ENCODE assay signal across 8 cellular contexts in the genomic region with DNA sequence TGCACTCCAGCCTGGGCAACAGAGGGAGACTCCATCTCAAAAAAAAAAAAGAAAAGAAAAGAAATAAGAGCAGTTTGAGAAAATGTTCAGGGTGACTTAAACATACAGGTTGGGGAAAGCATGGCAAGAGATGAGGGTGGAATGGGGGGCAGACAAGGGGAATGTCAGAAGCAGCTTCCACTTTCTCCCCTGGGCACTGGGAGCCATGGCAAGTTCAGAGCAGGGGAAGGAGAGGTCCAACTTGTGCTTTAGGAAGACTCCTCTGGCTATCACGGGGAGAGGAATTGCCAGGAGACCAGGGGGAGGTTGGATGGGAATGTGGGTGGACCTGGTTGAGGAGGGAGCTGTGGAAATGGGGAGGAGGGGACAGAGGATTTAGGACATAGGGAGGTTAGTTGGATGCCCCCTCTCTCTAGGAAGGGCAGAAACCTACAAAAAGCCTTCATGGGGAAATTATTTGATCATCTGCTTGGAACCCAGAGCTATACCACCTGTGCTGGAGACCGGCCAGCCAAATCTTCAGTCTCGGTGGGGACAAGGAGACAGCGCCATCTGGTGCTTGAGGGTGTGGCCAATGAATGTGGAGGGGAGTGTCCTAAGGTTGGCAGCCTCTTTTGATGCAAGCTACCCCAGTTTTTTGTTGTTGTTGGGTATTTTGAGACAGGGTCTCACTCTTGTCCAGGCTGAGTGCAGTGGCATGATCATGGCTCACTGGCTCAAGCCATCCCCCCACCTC. TPM values are rescaled to one million over a fixed set of nuclear protein-coding genes. Genes with fewer than 3 reads are reported as not detected.
DNase-seq lines count a peak whose midpoint lies in the region; ATAC-seq, FAIRE-seq and TF ChIP-seq lines count a peak whose summit lies in the region.

No MANE protein-coding gene starts in this region.

- no peaks in the 10 kb centered on the region for H3K9me1 ChIP-seq in keratinocyte (ENCODE audit: control insufficient read depth, extremely low read depth, insufficient read depth, low read length)

- FAIRE-seq in keratinocyte (lab: Jason Lieb, UNC), result no peak

- H3K27ac ChIP-seq in keratinocyte (ENCODE audit: control insufficient read depth, insufficient read depth, low read length), result no peak overlapping the region

- peak; percentile 43 for ATAC-seq in SK-N-SH treated with all-trans-retinoic acid at 6 μM for 48 hours
- ATAC-seq in GM21390 (IDR thresholded peaks at IDR 0.05; ENCODE audit: unreplicated experiment), result no peak

- H2AFZ ChIP-seq in keratinocyte (ENCODE audit: control insufficient read depth, low read length), result no peak overlapping the region

- dilution Hi-C loops in keratinocyte (cut with MboI; ENCODE audit: extremely low pct_ligation_motif_present, low sequenced_read_pairs), result no loop called here

- H3K4me2 ChIP-seq in keratinocyte (ENCODE audit: control insufficient read depth, extremely low read depth, insufficient read depth, low read depth, low read length), result no peak overlapping the region

- no peaks in the 10 kb centered on the region for H3K4me1 ChIP-seq in keratinocyte (ENCODE audit: control insufficient read depth, extremely low read depth, insufficient read depth, low read length)

- H4K20me1 ChIP-seq in keratinocyte (ENCODE audit: control insufficient read depth, extremely low read depth, insufficient read depth, low read length), result no peaks in the 10 kb centered on the region

- no peak overlapping the region for H3K9ac ChIP-seq in keratinocyte (ENCODE audit: control insufficient read depth, extremely low read depth, insufficient read depth, low read length)

- H3K27me3 ChIP-seq in keratinocyte (ENCODE audit: control insufficient read depth, extremely low read depth, insufficient read depth, low read length), result no peaks in the 10 kb centered on the region

- peaks cover 5 to 8% of the 10 kb centered on the region in 2 experiments for H3K36me3 ChIP-seq in keratinocyte (ENCODE audit: control insufficient read depth in 2 of 2, extremely low read depth in 1 of 2, insufficient read depth in 2 of 2, low read length in 2 of 2)

- peak; percentile 63 for DNase-seq in Daoy (ENCODE audit: low read depth)
- DNase-seq in LHCN-M2 (ENCODE audit: low read depth), result peak; percentile 31
- peak; percentile 70 for DNase-seq in activated naive CD4-positive, alpha-beta T cell treated with anti-CD3 and anti-CD28 coated beads, Interleukin-2, amount 50 U/mL, for 16 hours
- no peak for DNase-seq in keratinocyte (ENCODE audit: low read depth, low spot score)
- peak; percentile 36 to 42 for DNase-seq in stimulated activated CD8-positive, alpha-beta memory T cell treated with anti-CD3 and anti-CD28 coated beads, Interleukin-2, amount 100 ng/mL, for 48 hours (ENCODE audit: low read depth in 2 of 2)
- DNase-seq in mesenteric fat pad (ENCODE audit: low spot score), result no peak

- no peaks in the 10 kb centered on the region for H3K79me2 ChIP-seq in keratinocyte (ENCODE audit: control insufficient read depth, insufficient read depth, low read length)

- no peak overlapping the region for H3K4me3 ChIP-seq in keratinocyte (ENCODE audit: control insufficient read depth in 2 of 3, extremely low read depth in 1 of 3, insufficient read depth in 2 of 3, low read depth in 1 of 3, low read length in 3 of 3)

- TF ChIP-seq CTCF in keratinocyte (optimal IDR thresholded peaks at IDR 0.05 in 1 of 3, IDR thresholded peaks at IDR 0.05 in 1 of 3, conservative IDR thresholded peaks at IDR 0.05 in 1 of 3; ENCODE audit: extremely low read depth in 1 of 3, insufficient read depth in 2 of 3, low read length in 3 of 3), result peak; percentile 54 to 80 (median 59)

- no peaks in the 10 kb centered on the region for H3K9me3 ChIP-seq in keratinocyte (ENCODE audit: control insufficient read depth, low read depth, low read length)

TF ChIP-seq in SK-N-SH treated with all-trans-retinoic acid at 6 μM for 48 hours, 23 proteins besides CTCF, POLR2A, EP300 and RAD21 (continues in another document):
- TF ChIP-seq ZFP3 (CRISPR knock-in tag; IDR thresholded peaks at IDR 0.05) (no peak), PPARA (CRISPR knock-in tag; IDR thresholded peaks at IDR 0.05; ENCODE audit: borderline replicate concordance) (no peak), OSR1 (CRISPR knock-in tag; IDR thresholded peaks at IDR 0.05) (no peak), ESRRG (CRISPR knock-in tag; IDR thresholded peaks at IDR 0.05) (no peak), ZNF8 (CRISPR knock-in tag; IDR thresholded peaks at IDR 0.05) (no peak), ZC3H10 (CRISPR knock-in tag; IDR thresholded peaks at IDR 0.05) (no peak)
- TF ChIP-seq, protein P1, sequence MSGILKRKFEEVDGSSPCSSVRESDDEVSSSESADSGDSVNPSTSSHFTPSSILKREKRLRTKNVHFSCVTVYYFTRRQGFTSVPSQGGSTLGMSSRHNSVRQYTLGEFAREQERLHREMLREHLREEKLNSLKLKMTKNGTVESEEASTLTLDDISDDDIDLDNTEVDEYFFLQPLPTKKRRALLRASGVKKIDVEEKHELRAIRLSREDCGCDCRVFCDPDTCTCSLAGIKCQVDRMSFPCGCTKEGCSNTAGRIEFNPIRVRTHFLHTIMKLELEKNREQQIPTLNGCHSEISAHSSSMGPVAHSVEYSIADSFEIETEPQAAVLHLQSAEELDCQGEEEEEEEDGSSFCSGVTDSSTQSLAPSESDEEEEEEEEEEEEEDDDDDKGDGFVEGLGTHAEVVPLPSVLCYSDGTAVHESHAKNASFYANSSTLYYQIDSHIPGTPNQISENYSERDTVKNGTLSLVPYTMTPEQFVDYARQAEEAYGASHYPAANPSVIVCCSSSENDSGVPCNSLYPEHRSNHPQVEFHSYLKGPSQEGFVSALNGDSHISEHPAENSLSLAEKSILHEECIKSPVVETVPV (CRISPR knock-in tag; IDR thresholded peaks at IDR 0.05), result no peak

RNA-seq across cellular contexts. Expression of gene STRN4, which starts 7.3 kb away (rescaled TPM):
- 67.1 and 106 TPM in 2 replicates for total RNA-seq in Daoy (2014; rRNA removed; shearing (Covaris generic))
- total RNA-seq in LHCN-M2 (2014; rRNA removed) (78.1 and 83.9 TPM in 2 replicates), mesenteric fat pad (72.9 TPM)
- polyA plus RNA-seq in LHCN-M2 (2012), result 42.8 TPM
- polyA plus RNA-seq in keratinocyte, result 37.3 to 57.0 TPM (median 45.8 TPM) in 3 replicates
- polyA plus RNA-seq in keratinocyte (2011; ENCODE audit: low read depth), result 59.7 TPM
- 42.0 and 88.9 TPM in 2 replicates for polyA plus RNA-seq in keratinocyte (2011; cell fraction: cytosol; rRNA removed)
- polyA plus RNA-seq in keratinocyte (2011; cell fraction: nucleus; rRNA removed), result 69.4 and 94.0 TPM in 2 replicates
- polyA plus RNA-seq in keratinocyte (2012; ENCODE audit: low replicate concordance), result 36.7 and 55.0 TPM in 2 replicates
- 55.6 to 205 TPM (median 59.7 TPM) in 3 replicates for polyA minus RNA-seq in keratinocyte
- 84.6 TPM for polyA minus RNA-seq in keratinocyte (2011; cell fraction: cytosol; rRNA and poly(A)+ RNA removed)
- 47.5 and 53.7 TPM in 2 replicates for polyA minus RNA-seq in keratinocyte (2011; cell fraction: nucleus; rRNA and poly(A)+ RNA removed)

RNA-seq across cellular contexts. Expression of gene FKRP, which starts 7.7 kb away (rescaled TPM):
- total RNA-seq in Daoy (2014; rRNA removed; shearing (Covaris generic)), result 20.0 and 23.1 TPM in 2 replicates
- 29.7 and 33.8 TPM in 2 replicates for total RNA-seq in LHCN-M2 (2014; rRNA removed)
- polyA plus RNA-seq in LHCN-M2 (2012), result 17.0 TPM
- 6.1 to 12.6 TPM (median 6.1 TPM) in 3 replicates for polyA plus RNA-seq in keratinocyte
- 1.1 TPM for polyA plus RNA-seq in keratinocyte (2011; ENCODE audit: low read depth)
- 4.2 TPM in 2 replicates for polyA plus RNA-seq in keratinocyte (2011; cell fraction: cytosol; rRNA removed)
- polyA plus RNA-seq in keratinocyte (2011; cell fraction: nucleus; rRNA removed), result 24.1 and 28.5 TPM in 2 replicates
- 7.8 and 13.2 TPM in 2 replicates for polyA plus RNA-seq in keratinocyte (2012; ENCODE audit: low replicate concordance)
- 2.8 to 6.7 TPM (median 5.3 TPM) in 3 replicates for polyA minus RNA-seq in keratinocyte
- polyA minus RNA-seq in keratinocyte (2011; cell fraction: cytosol; rRNA and poly(A)+ RNA removed), result 3.6 TPM
- 9.9 and 19.3 TPM in 2 replicates for polyA minus RNA-seq in keratinocyte (2011; cell fraction: nucleus; rRNA and poly(A)+ RNA removed)
- total RNA-seq in mesenteric fat pad, result 13.2 TPM

RNA-seq across cellular contexts. Expression of gene SLC1A5, which starts 34.8 kb away (rescaled TPM):
- total RNA-seq in Daoy (2014; rRNA removed; shearing (Covaris generic)), result 117 and 141 TPM in 2 replicates
- total RNA-seq in LHCN-M2 (2014; rRNA removed) (68.0 and 77.1 TPM in 2 replicates), mesenteric fat pad (168 TPM)
- polyA plus RNA-seq in LHCN-M2 (2012), result 54.3 TPM
- 74.8 to 137 TPM (median 90.4 TPM) in 3 replicates for polyA plus RNA-seq in keratinocyte
- 101 TPM for polyA plus RNA-seq in keratinocyte (2011; ENCODE audit: low read depth)
- 53.8 and 70.9 TPM in 2 replicates for polyA plus RNA-seq in keratinocyte (2011; cell fraction: cytosol; rRNA removed)
- polyA plus RNA-seq in keratinocyte (2011; cell fraction: nucleus; rRNA removed), result 182 and 206 TPM in 2 replicates
- polyA plus RNA-seq in keratinocyte (2012; ENCODE audit: low replicate concordance), result 158 and 196 TPM in 2 replicates
- 111 to 343 TPM (median 153 TPM) in 3 replicates for polyA minus RNA-seq in keratinocyte
- polyA minus RNA-seq in keratinocyte (2011; cell fraction: cytosol; rRNA and poly(A)+ RNA removed), result 98.0 TPM
- polyA minus RNA-seq in keratinocyte (2011; cell fraction: nucleus; rRNA and poly(A)+ RNA removed), result 134 and 156 TPM in 2 replicates

RNA-seq across cellular contexts. Expression of gene PRKD2, which starts 36.7 kb away (rescaled TPM):
- 15.3 and 22.9 TPM in 2 replicates for total RNA-seq in Daoy (2014; rRNA removed; shearing (Covaris generic))
- 17.3 and 25.2 TPM in 2 replicates for total RNA-seq in LHCN-M2 (2014; rRNA removed)
- polyA plus RNA-seq in LHCN-M2 (2012), result 17.4 TPM
- 9.9 to 29.0 TPM (median 13.4 TPM) in 3 replicates for polyA plus RNA-seq in keratinocyte
- polyA plus RNA-seq in keratinocyte (2011; ENCODE audit: low read depth), result 29.0 TPM
- 14.5 and 18.8 TPM in 2 replicates for polyA plus RNA-seq in keratinocyte (2011; cell fraction: cytosol; rRNA removed)
- polyA plus RNA-seq in keratinocyte (2011; cell fraction: nucleus; rRNA removed), result 35.6 and 42.7 TPM in 2 replicates
- polyA plus RNA-seq in keratinocyte (2012; ENCODE audit: low replicate concordance), result 43.1 and 43.3 TPM in 2 replicates
- polyA minus RNA-seq in keratinocyte, result 20.6 to 53.9 TPM (median 27.4 TPM) in 3 replicates
- 31.3 TPM for polyA minus RNA-seq in keratinocyte (2011; cell fraction: cytosol; rRNA and poly(A)+ RNA removed)
- 36.9 and 42.0 TPM in 2 replicates for polyA minus RNA-seq in keratinocyte (2011; cell fraction: nucleus; rRNA and poly(A)+ RNA removed)
- 43.2 TPM for total RNA-seq in mesenteric fat pad

Comparison
In these comparisons a context has a peak if more than half of its experiments do, and no peak if none do; other contexts are left out.
1. DNase-seq: peak in Daoy (single experiment), LHCN-M2 (single experiment), activated naive CD4-positive, alpha-beta T cell treated with anti-CD3 and anti-CD28 coated beads, Interleukin-2, amount 50 U/mL, for 16 hours (single experiment) and stimulated activated CD8-positive, alpha-beta memory T cell treated with anti-CD3 and anti-CD28 coated beads, Interleukin-2, amount 100 ng/mL, for 48 hours (2 of 2); none in keratinocyte (single experiment) and mesenteric fat pad (single experiment).